ENCODE assay signal across 8 cellular contexts in genomic region chr2:101002562-101003277, GRCh38. TPM values are rescaled to one million over a fixed set of nuclear protein-coding genes. Genes with fewer than 3 reads are reported as not detected.
DNase-seq lines count a peak whose midpoint lies in the region; ATAC-seq and TF ChIP-seq lines count a peak whose summit lies in the region.

No MANE protein-coding gene starts in this region.

- no peak for TF ChIP-seq EP300 in suprapubic skin (IDR thresholded peaks at IDR 0.05)

- H3K4me1 ChIP-seq in HUES64 (ENCODE audit: insufficient read depth, low read length), result peaks cover 12% of the 10 kb centered on the region; the same call in 1 of the 2 replicates
- peaks cover 9 to 43% of the 10 kb centered on the region in 2 donors for H3K4me1 ChIP-seq in left lung
- peaks cover 27% of the 10 kb centered on the region for H3K4me1 ChIP-seq in suprapubic skin

- peaks cover 50% of the 10 kb centered on the region for H3K36me3 ChIP-seq in HUES64 (ENCODE audit: insufficient read depth, low read length)
- peaks cover 0 to 43% of the 10 kb centered on the region in 2 donors for H3K36me3 ChIP-seq in left lung
- peaks cover 41% of the 10 kb centered on the region for H3K36me3 ChIP-seq in suprapubic skin

- H3K4me3 ChIP-seq in HUES64 (ENCODE audit: low read length), result peak overlapping the region; percentile 78
- peak overlapping the region; percentile 97 for H3K4me3 ChIP-seq in astrocyte of the cerebellum (ENCODE audit: low read depth, low read length)
- peak overlapping the region; percentile 72 to 84 for H3K4me3 ChIP-seq in left lung
- H3K4me3 ChIP-seq in suprapubic skin, result peak overlapping the region; percentile 91

- H3K9me3 ChIP-seq in HUES64 (ENCODE audit: insufficient read depth, low read depth, low read length), result no peaks in the 10 kb centered on the region
- H3K9me3 ChIP-seq in left lung, result no peaks in the 10 kb centered on the region
- no peaks in the 10 kb centered on the region for H3K9me3 ChIP-seq in suprapubic skin

- TF ChIP-seq CTCF in astrocyte of the cerebellum (IDR thresholded peaks at IDR 0.05; ENCODE audit: low read depth, low read length, missing control alignments) (no peak), left lung (IDR thresholded peaks at IDR 0.05) (no peak), suprapubic skin (IDR thresholded peaks at IDR 0.05) (no peak)

- intact Hi-C loops in left lung (cut with DNase I), result no loop called here

- WGBS in HUES64, result 1% methylated on average over 26 of the region's 26 CpGs
- WGBS in suprapubic skin, result 2% methylated on average over 17 of the region's 26 CpGs

- ATAC-seq in left lung (peak; percentile 8), GM21390 (IDR thresholded peaks at IDR 0.05; ENCODE audit: unreplicated experiment) (no peak)

- peak overlapping the region; percentile 98 for H3K9ac ChIP-seq in HUES64 (ENCODE audit: low read depth, low read length)

- in situ Hi-C loops in astrocyte of the cerebellum (cut with HindIII; ENCODE audit: low sequenced_read_pairs), result no loop called here

- H3K27me3 ChIP-seq in HUES64 (ENCODE audit: insufficient read depth, low read length) (0 out of 2 replicates have a peak, but pooled peaks cover 3% of the 10 kb centered on the region), left lung (no peaks in the 10 kb centered on the region), suprapubic skin (no peaks in the 10 kb centered on the region)

- no peak for TF ChIP-seq POLR2A in suprapubic skin (IDR thresholded peaks at IDR 0.05)

- H3K27ac ChIP-seq in HUES64 (ENCODE audit: low read depth, low read length), result peak overlapping the region; percentile 85
- peak overlapping the region; percentile 82 to 86 for H3K27ac ChIP-seq in left lung
- H3K27ac ChIP-seq in suprapubic skin, result peak overlapping the region; percentile 90

- peak; percentile 23 for DNase-seq in COLO829 (ENCODE audit: low spot score)
- no peak for DNase-seq in astrocyte of the cerebellum (ENCODE audit: low read depth)
- no peak for DNase-seq in left lung
- DNase-seq in suprapubic skin (ENCODE audit: low spot score in 2 of 2), result no peak
- no peak for DNase-seq in GDM1 (lab: John Stamatoyannopoulos, UW)
- DNase-seq in kidney glomerular epithelial cell (lab: John Stamatoyannopoulos, UW), result no peak

RNA-seq across cellular contexts. Expression of gene RPL31, which starts 0.6 kb away (rescaled TPM):
- 2,474 TPM for polyA plus RNA-seq in HUES64 (2013, experiment 1 of 2)
- 2,537 TPM for polyA plus RNA-seq in HUES64 (2013, experiment 2 of 2)
- total RNA-seq in left lung, result 1,000 to 10,000 TPM in 1 of 2 donors, 100 to 1,000 TPM in 1; 865 to 1,175 TPM
- total RNA-seq in suprapubic skin, result 1,000 to 10,000 TPM; 1,149 to 1,835 (median 1,682) TPM
